In genomic region chr16:87914326-87914725, GRCh38 we compare ENCODE assay signal across 40 cellular contexts. TPM values are rescaled to one million over a fixed set of nuclear protein-coding genes. Genes with fewer than 3 reads are reported as not detected.
"Had no signal": no experiment of that assay in that cellular context is flagged by ENCODE, and none has a peak within 500 bp of the region (broad histone marks: within the 10 kb centered on the region; RNA-seq: fewer than 3 reads in every experiment).

No MANE protein-coding gene starts in this region.

- H3K9me3 Mint-ChIP-seq: activated B cell treated with CpG ODN at 0.5 μM for 24 hours; activated CD4-positive, alpha-beta memory T cell treated with anti-CD3 and anti-CD28 coated beads for 36 hours; activated CD4-positive, alpha-beta T cell treated with anti-CD3 and anti-CD28 coated beads, Interleukin-2, amount 10 ng/mL, durations not matched to agents 24 days and 14 days; activated CD8-positive, alpha-beta T cell treated with anti-CD3 and anti-CD28 coated beads for 36 hours; activated naive CD4-positive, alpha-beta T cell treated with anti-CD3 and anti-CD28 coated beads for 36 hours; activated naive CD4-positive, alpha-beta T cell treated with anti-CD3 and anti-CD28 coated beads, Interleukin-2, amount 50 U/mL, for 72 hours; activated naive CD8-positive, alpha-beta T cell treated with anti-CD3 and anti-CD28 coated beads for 36 hours; activated T-cell treated with anti-CD3 and anti-CD28 coated beads, Interleukin-2, amount 50 U/mL, for 4 hours; activated T-cell treated with anti-CD3 and anti-CD28 coated beads, Interleukin-2, amount 50 U/mL, for 72 hours; activated T-helper 1 cell treated with anti-CD3 and anti-CD28 coated beads, Interleukin-12 subunit alpha, Interleukin-12 subunit beta, Interleukin-2, Interleukin-4 antibody, amounts not matched to agents 30 ng/mL and 10 ng/mL and 1 ng/mL, durations not matched to agents 14 hours and 24 hours and 36 hours; activated T-helper 17 cell treated with anti-CD3 and anti-CD28 coated beads, Interleukin-2, amount 50 U/mL, for 72 hours; T-cell had no signal

- H3K27ac ChIP-seq: adrenal gland, body of pancreas, brain microvascular endothelial cell, breast epithelium, VCaP had no signal

- H3K9me3 ChIP-seq: adrenal gland, body of pancreas, breast epithelium had no signal

- H3K36me3 ChIP-seq: adrenal gland, brain microvascular endothelial cell, breast epithelium had no signal

- H3K4me1 ChIP-seq: breast epithelium had no signal

- H3K27me3 Mint-ChIP-seq: activated CD4-positive, alpha-beta T cell treated with anti-CD3 and anti-CD28 coated beads, Interleukin-2, amount 10 ng/mL, durations not matched to agents 24 days and 14 days had no signal

- H3K4me3 ChIP-seq: adrenal gland, body of pancreas, breast epithelium had no signal

- ATAC-seq: activated CD8-positive, alpha-beta T cell treated with anti-CD3 and anti-CD28 coated beads for 36 hours; activated naive CD4-positive, alpha-beta T cell treated with anti-CD3 and anti-CD28 coated beads, Interleukin-2, amount 50 U/mL, for 72 hours; activated T-cell treated with anti-CD3 and anti-CD28 coated beads, Interleukin-2, amount 50 U/mL, for 4 hours; activated T-cell treated with anti-CD3 and anti-CD28 coated beads, Interleukin-2, amount 50 U/mL, for 72 hours; activated T-helper 17 cell treated with anti-CD3 and anti-CD28 coated beads, Interleukin-2, amount 50 U/mL, for 72 hours; body of pancreas; T-cell; T-helper 17 cell had no signal

- DNase-seq: activated B cell treated with CpG ODN at 0.5 μM for 24 hours; activated CD4-positive, alpha-beta memory T cell treated with anti-CD3 and anti-CD28 coated beads for 36 hours; activated CD4-positive, alpha-beta T cell treated with anti-CD3 and anti-CD28 coated beads for 4 hours; activated CD4-positive, alpha-beta T cell treated with anti-CD3 and anti-CD28 coated beads, Interleukin-2, amount 10 ng/mL, durations not matched to agents 24 days and 14 days; activated CD4-positive, alpha-beta T cell treated with anti-CD3 and anti-CD28 coated beads, Interleukin-2, amount 50 U/mL, for 1 hour; activated CD4-positive, alpha-beta T cell treated with anti-CD3 and anti-CD28 coated beads, Interleukin-2, amount 50 U/mL, for 4 hours; activated CD4-positive, CD25-positive, alpha-beta regulatory T cell treated with anti-CD3 and anti-CD28 coated beads, Interleukin-2, amount 50 U/mL, for 72 hours; activated CD8-positive, alpha-beta memory T cell treated with anti-CD3 and anti-CD28 coated beads, Interleukin-2, amount 50 U/mL, for 4 hours; activated CD8-positive, alpha-beta T cell treated with anti-CD3 and anti-CD28 coated beads for 36 hours; activated effector memory CD4-positive, alpha-beta T cell treated with anti-CD3 and anti-CD28 coated beads, Interleukin-2, amount 50 U/mL, for 16 hours; activated gamma-delta T cell treated with Interleukin-2 at 50 U/mL for 16 hours; activated naive CD4-positive, alpha-beta T cell; activated naive CD4-positive, alpha-beta T cell treated with anti-CD3 and anti-CD28 coated beads for 36 hours; activated naive CD4-positive, alpha-beta T cell treated with anti-CD3 and anti-CD28 coated beads, Interleukin-2, amount 50 U/mL, for 16 hours; activated naive CD8-positive, alpha-beta T cell treated with anti-CD3 and anti-CD28 coated beads for 36 hours; activated T-cell treated with anti-CD3 and anti-CD28 coated beads for 4 hours; activated T-cell treated with anti-CD3 and anti-CD28 coated beads, Interleukin-2, amount 50 U/mL, for 1 hour; activated T-cell treated with anti-CD3 and anti-CD28 coated beads, Interleukin-2, amount 50 U/mL, for 4 hours; activated T-cell treated with anti-CD3 and anti-CD28 coated beads, Interleukin-2, amount 50 U/mL, for 72 hours; adrenal gland; amniotic stem cell; aorta; body of pancreas; brain microvascular endothelial cell; central memory CD4-positive, alpha-beta T cell; T-cell; T-helper 17 cell; T1000 had no signal

- H3K27me3 ChIP-seq: adrenal gland, body of pancreas, brain microvascular endothelial cell had no signal

- FAIRE-seq: astrocyte, TTC549 had no signal

- H3K4me3 Mint-ChIP-seq: activated B cell treated with CpG ODN at 0.5 μM for 24 hours; activated CD4-positive, alpha-beta memory T cell treated with anti-CD3 and anti-CD28 coated beads for 36 hours; activated CD4-positive, alpha-beta T cell treated with anti-CD3 and anti-CD28 coated beads, Interleukin-2, amount 10 ng/mL, durations not matched to agents 24 days and 14 days; activated CD8-positive, alpha-beta T cell treated with anti-CD3 and anti-CD28 coated beads for 36 hours; activated naive CD4-positive, alpha-beta T cell treated with anti-CD3 and anti-CD28 coated beads for 36 hours; activated naive CD8-positive, alpha-beta T cell treated with anti-CD3 and anti-CD28 coated beads for 36 hours; activated T-cell treated with anti-CD3 and anti-CD28 coated beads, Interleukin-2, amount 50 U/mL, for 4 hours; activated T-cell treated with anti-CD3 and anti-CD28 coated beads, Interleukin-2, amount 50 U/mL, for 72 hours; activated T-helper 1 cell treated with anti-CD3 and anti-CD28 coated beads, Interleukin-12 subunit alpha, Interleukin-12 subunit beta, Interleukin-2, Interleukin-4 antibody, amounts not matched to agents 30 ng/mL and 10 ng/mL and 1 ng/mL, durations not matched to agents 14 hours and 24 hours and 36 hours; activated T-helper 17 cell treated with anti-CD3 and anti-CD28 coated beads, Interleukin-2, amount 50 U/mL, for 72 hours; T-cell; T-helper 17 cell had no signal

- H3K27ac Mint-ChIP-seq: activated B cell treated with CpG ODN at 0.5 μM for 24 hours; activated CD4-positive, alpha-beta memory T cell treated with anti-CD3 and anti-CD28 coated beads for 36 hours; activated CD4-positive, alpha-beta T cell treated with anti-CD3 and anti-CD28 coated beads, Interleukin-2, amount 10 ng/mL, durations not matched to agents 24 days and 14 days; activated CD8-positive, alpha-beta T cell treated with anti-CD3 and anti-CD28 coated beads for 36 hours; activated naive CD4-positive, alpha-beta T cell treated with anti-CD3 and anti-CD28 coated beads for 36 hours; activated naive CD4-positive, alpha-beta T cell treated with anti-CD3 and anti-CD28 coated beads, Interleukin-2, amount 50 U/mL, for 72 hours; activated naive CD8-positive, alpha-beta T cell treated with anti-CD3 and anti-CD28 coated beads for 36 hours; activated T-cell treated with anti-CD3 and anti-CD28 coated beads, Interleukin-2, amount 50 U/mL, for 72 hours; activated T-helper 1 cell treated with anti-CD3 and anti-CD28 coated beads, Interleukin-12 subunit alpha, Interleukin-12 subunit beta, Interleukin-2, Interleukin-4 antibody, amounts not matched to agents 30 ng/mL and 10 ng/mL and 1 ng/mL, durations not matched to agents 14 hours and 24 hours and 36 hours; activated T-helper 17 cell treated with anti-CD3 and anti-CD28 coated beads, Interleukin-2, amount 50 U/mL, for 72 hours; T-cell; T-helper 17 cell had no signal

RNA-seq across cellular contexts. Expression of gene CA5A, which starts 22.0 kb away (rescaled TPM):
- total RNA-seq: activated B cell treated with CpG ODN at 0.5 μM for 24 hours; activated CD4-positive, alpha-beta memory T cell treated with anti-CD3 and anti-CD28 coated beads for 36 hours; activated CD4-positive, alpha-beta T cell treated with anti-CD3 and anti-CD28 coated beads, Interleukin-2, amount 10 ng/mL, durations not matched to agents 24 days and 14 days; activated CD8-positive, alpha-beta memory T cell treated with anti-CD3 and anti-CD28 coated beads for 36 hours; activated CD8-positive, alpha-beta T cell treated with anti-CD3 and anti-CD28 coated beads for 36 hours; activated naive CD4-positive, alpha-beta T cell treated with anti-CD3 and anti-CD28 coated beads for 36 hours; activated naive CD4-positive, alpha-beta T cell treated with anti-CD3 and anti-CD28 coated beads, Interleukin-2, amount 50 U/mL, for 72 hours; activated naive CD8-positive, alpha-beta T cell treated with anti-CD3 and anti-CD28 coated beads for 36 hours; activated T-helper 17 cell treated with anti-CD3 and anti-CD28 coated beads, Interleukin-2, amount 50 U/mL, for 72 hours; aorta; astrocyte; body of pancreas; breast epithelium; cardiac septum; cerebellum; T-helper 1 cell treated with Interleukin-12 subunit alpha and Interleukin-12 subunit beta and Interleukin-4 antibody, amounts not matched to agents 30 ng/mL and 1 ng/mL, for 36 hours; T-helper 17 cell; T-helper 2 cell treated with Interferon-gamma antibody and Interleukin-4, amounts not matched to agents 100 ng/mL and 5 ng/mL, for 36 hours had no signal
- polyA plus RNA-seq: adrenal gland had no signal
